Comparison of ENCODE assay signal across 8 cellular contexts in genomic region chr17:8289103-8289397, GRCh38. TPM values are rescaled to one million over a fixed set of nuclear protein-coding genes. Genes with fewer than 3 reads are reported as not detected.
A peak's percentile ranks its signal among the peaks of the same experiment; 100 is the strongest.
DNase-seq lines count a peak whose midpoint lies in the region; ATAC-seq, FAIRE-seq and TF ChIP-seq lines count a peak whose summit lies in the region.

No MANE protein-coding gene starts in this region.

- H3K27me3 Mint-ChIP-seq in CD8-positive, alpha-beta T cell (ENCODE audit: low read depth) = no peaks in the 10 kb centered on the region
- H3K27me3 Mint-ChIP-seq in activated naive CD8-positive, alpha-beta T cell treated with anti-CD3 and anti-CD28 coated beads, Interleukin-2, amount 10 ng/mL, durations not matched to agents 7 days and 5 days = no peaks in the 10 kb centered on the region

- no peaks in the 10 kb centered on the region for H3K36me3 ChIP-seq in CD8-positive, alpha-beta T cell (ENCODE audit: insufficient read depth, low read length)
- no peaks in the 10 kb centered on the region for H3K36me3 ChIP-seq in keratinocyte (ENCODE audit: control insufficient read depth in 2 of 2, extremely low read depth in 1 of 2, insufficient read depth in 2 of 2, low read length in 2 of 2)
- H3K36me3 ChIP-seq in subcutaneous abdominal adipose tissue (ENCODE audit: control insufficient read depth in 5 of 5, insufficient read depth in 5 of 5, low read length in 5 of 5) = peaks cover 0 to 8% (median 0%) of the 10 kb centered on the region in 5 donors

- dilution Hi-C loops in keratinocyte (cut with MboI; ENCODE audit: extremely low pct_ligation_motif_present, low sequenced_read_pairs) = no loop called here

- H3K36me3 Mint-ChIP-seq in CD8-positive, alpha-beta T cell = peaks cover 10% of the 10 kb centered on the region
- peaks cover 10% of the 10 kb centered on the region for H3K36me3 Mint-ChIP-seq in activated naive CD8-positive, alpha-beta T cell treated with anti-CD3 and anti-CD28 coated beads, Interleukin-2, amount 10 ng/mL, durations not matched to agents 7 days and 5 days

- peak in 3 of 7 experiments; percentile 39 to 63 (median 49) for DNase-seq in CD8-positive, alpha-beta T cell
- DNase-seq in activated naive CD8-positive, alpha-beta T cell treated with anti-CD3 and anti-CD28 coated beads, Interleukin-2, amount 10 ng/mL, durations not matched to agents 7 days and 5 days = no peak
- DNase-seq in keratinocyte (ENCODE audit: low read depth, low spot score) = no peak
- DNase-seq in SW 1271 (lab: John Stamatoyannopoulos, UW) = no peak

- peak overlapping the region; percentile 77 for H3K27ac ChIP-seq in CD8-positive, alpha-beta T cell (ENCODE audit: low read depth, low read length)
- H3K27ac ChIP-seq in keratinocyte (ENCODE audit: control insufficient read depth, insufficient read depth, low read length) (peak overlapping the region; percentile 77), subcutaneous abdominal adipose tissue (ENCODE audit: low read depth, low read length) (peak overlapping the region; percentile 92)

- peaks cover 39% of the 10 kb centered on the region for H3K4me1 Mint-ChIP-seq in CD8-positive, alpha-beta T cell (ENCODE audit: low read depth)
- H3K4me1 Mint-ChIP-seq in activated naive CD8-positive, alpha-beta T cell treated with anti-CD3 and anti-CD28 coated beads, Interleukin-2, amount 10 ng/mL, durations not matched to agents 7 days and 5 days = peaks cover 31% of the 10 kb centered on the region

- no peak for FAIRE-seq in keratinocyte (lab: Jason Lieb, UNC)

- ATAC-seq in CD8-positive, alpha-beta T cell = no peak
- ATAC-seq in HG03095 (IDR thresholded peaks at IDR 0.05; ENCODE audit: unreplicated experiment) (peak; percentile 55), HG03280 (IDR thresholded peaks at IDR 0.05; ENCODE audit: unreplicated experiment) (no peak), GM18907 (IDR thresholded peaks at IDR 0.05; ENCODE audit: unreplicated experiment) (no peak)
- ATAC-seq in activated naive CD8-positive, alpha-beta T cell treated with anti-CD3 and anti-CD28 coated beads, Interleukin-2, amount 10 ng/mL, durations not matched to agents 7 days and 5 days (ENCODE audit: low read depth) = no peak

- TF ChIP-seq CTCF in CD8-positive, alpha-beta T cell (IDR thresholded peaks at IDR 0.05) = no peak
- no peak for TF ChIP-seq CTCF in keratinocyte (optimal IDR thresholded peaks at IDR 0.05 in 1 of 3, IDR thresholded peaks at IDR 0.05 in 1 of 3, conservative IDR thresholded peaks at IDR 0.05 in 1 of 3; ENCODE audit: extremely low read depth in 1 of 3, insufficient read depth in 2 of 3, low read length in 3 of 3)

- peak overlapping the region; percentile 85 for H3K9ac ChIP-seq in keratinocyte (ENCODE audit: control insufficient read depth, extremely low read depth, insufficient read depth, low read length)
- H3K9ac ChIP-seq in subcutaneous abdominal adipose tissue (ENCODE audit: low read length in 5 of 5) = peak overlapping the region; percentile 73 to 93 (median 89)

- no peaks in the 10 kb centered on the region for H3K9me3 ChIP-seq in CD8-positive, alpha-beta T cell (ENCODE audit: low read length)
- H3K9me3 ChIP-seq in keratinocyte (ENCODE audit: control insufficient read depth, low read depth, low read length) = no peaks in the 10 kb centered on the region
- no peaks in the 10 kb centered on the region for H3K9me3 ChIP-seq in subcutaneous abdominal adipose tissue (ENCODE audit: control insufficient read depth in 5 of 5, low read length in 5 of 5)

- CTCF ChIA-PET in CD8-positive, alpha-beta T cell (lab: Charles Lee) = interaction anchor here (0.6 to 1.0 kb wide), 6 partner anchors 11 to 229 kb away, joined by 3 to 4 read pairs (median 3); no protein-coding TSS in a partner anchor

- peaks cover 17% of the 10 kb centered on the region for H3K4me1 ChIP-seq in CD8-positive, alpha-beta T cell (ENCODE audit: insufficient read depth, low read length)
- H3K4me1 ChIP-seq in keratinocyte (ENCODE audit: control insufficient read depth, extremely low read depth, insufficient read depth, low read length) (peaks cover 14% of the 10 kb centered on the region), subcutaneous abdominal adipose tissue (ENCODE audit: control insufficient read depth in 5 of 5, insufficient read depth in 5 of 5, low read length in 5 of 5) (peaks cover 3 to 49% (median 43%) of the 10 kb centered on the region in 5 donors)

- POLR2A ChIA-PET in CD8-positive, alpha-beta T cell (lab: Charles Lee) = interaction anchor here (0.5 to 1.4 kb wide), 8 partner anchors 9 to 406 kb away, joined by 3 to 8 read pairs (median 4); partner anchors contain the start of gene BORCS6
- POLR2A ChIA-PET in activated naive CD8-positive, alpha-beta T cell treated with anti-CD3 and anti-CD28 coated beads, Interleukin-2, amount 10 ng/mL, durations not matched to agents 7 days and 5 days (lab: Charles Lee) = interaction anchor here (0.6 to 2.1 kb wide), 10 partner anchors 12 to 373 kb away, joined by 3 to 31 read pairs (median 4); partner anchors contain the start of genes AURKB, CTC1 and PFAS

- peak overlapping the region; percentile 97 for H3K4me3 Mint-ChIP-seq in CD8-positive, alpha-beta T cell
- H3K4me3 Mint-ChIP-seq in activated naive CD8-positive, alpha-beta T cell treated with anti-CD3 and anti-CD28 coated beads, Interleukin-2, amount 10 ng/mL, durations not matched to agents 7 days and 5 days = peak overlapping the region; percentile 99

- peak overlapping the region; percentile 73 for H3K4me3 ChIP-seq in CD8-positive, alpha-beta T cell (ENCODE audit: low read depth, low read length)
- H3K4me3 ChIP-seq in keratinocyte (ENCODE audit: control insufficient read depth in 2 of 3, extremely low read depth in 1 of 3, insufficient read depth in 2 of 3, low read depth in 1 of 3, low read length in 3 of 3) = peak overlapping the region; percentile 70 to 96 (median 88)
- H3K4me3 ChIP-seq in subcutaneous abdominal adipose tissue (ENCODE audit: low read depth in 1 of 5, low read length in 5 of 5) = peak overlapping the region; percentile 79 to 96 (median 89)

- H2AFZ ChIP-seq in keratinocyte (ENCODE audit: control insufficient read depth, low read length) = peak overlapping the region; percentile 95

- H3K27ac Mint-ChIP-seq in CD8-positive, alpha-beta T cell = peak overlapping the region; percentile 97
- H3K27ac Mint-ChIP-seq in activated naive CD8-positive, alpha-beta T cell treated with anti-CD3 and anti-CD28 coated beads, Interleukin-2, amount 10 ng/mL, durations not matched to agents 7 days and 5 days = peak overlapping the region; percentile 96

- no peaks in the 10 kb centered on the region for H3K79me2 ChIP-seq in keratinocyte (ENCODE audit: control insufficient read depth, insufficient read depth, low read length)

- no peaks in the 10 kb centered on the region for H3K27me3 ChIP-seq in CD8-positive, alpha-beta T cell (ENCODE audit: insufficient read depth, low read length)
- H3K27me3 ChIP-seq in keratinocyte (ENCODE audit: control insufficient read depth, extremely low read depth, insufficient read depth, low read length) = no peaks in the 10 kb centered on the region
- H3K27me3 ChIP-seq in subcutaneous abdominal adipose tissue (ENCODE audit: control insufficient read depth in 5 of 5, insufficient read depth in 4 of 5, low read length in 5 of 5) = no peaks in the 10 kb centered on the region

- intact Hi-C loops in CD8-positive, alpha-beta T cell (cut with DNase I, micrococcal nuclease) = loop anchor here (2.0 to 5.0 kb wide), 3 partner anchors 88 to 217 kb away; partner anchors contain the start of genes ALOXE3 (in 1 of the 2) and KRABD2 (in 1 of the 2)

- H3K9me3 Mint-ChIP-seq in CD8-positive, alpha-beta T cell = no peaks in the 10 kb centered on the region
- no peaks in the 10 kb centered on the region for H3K9me3 Mint-ChIP-seq in activated naive CD8-positive, alpha-beta T cell treated with anti-CD3 and anti-CD28 coated beads, Interleukin-2, amount 10 ng/mL, durations not matched to agents 7 days and 5 days

- H3K9me1 ChIP-seq in keratinocyte (ENCODE audit: control insufficient read depth, extremely low read depth, insufficient read depth, low read length) = no peaks in the 10 kb centered on the region

- H4K20me1 ChIP-seq in keratinocyte (ENCODE audit: control insufficient read depth, extremely low read depth, insufficient read depth, low read length) = no peaks in the 10 kb centered on the region

- peak overlapping the region; percentile 93 for H3K4me2 ChIP-seq in keratinocyte (ENCODE audit: control insufficient read depth, extremely low read depth, insufficient read depth, low read depth, low read length)

RNA-seq across cellular contexts. Expression of gene RANGRF, which starts 0.6 kb away (rescaled TPM):
- total RNA-seq in CD8-positive, alpha-beta T cell = 10 to 100 TPM; 18.9 to 20.2 TPM
- total RNA-seq in activated naive CD8-positive, alpha-beta T cell treated with anti-CD3 and anti-CD28 coated beads, Interleukin-2, amount 10 ng/mL, durations not matched to agents 7 days and 5 days = 10 to 100 TPM; 43.6 to 44.9 TPM
- 21.3 to 28.7 TPM (median 24.4 TPM) in 3 replicates for polyA plus RNA-seq in keratinocyte
- 9.5 TPM for polyA plus RNA-seq in keratinocyte (2011; ENCODE audit: low read depth)
- polyA plus RNA-seq in keratinocyte (2011; cell fraction: cytosol; rRNA removed) = 20.6 and 27.5 TPM in 2 replicates
- 14.3 and 15.3 TPM in 2 replicates for polyA plus RNA-seq in keratinocyte (2011; cell fraction: nucleus; rRNA removed)
- 23.5 and 34.8 TPM in 2 replicates for polyA plus RNA-seq in keratinocyte (2012; ENCODE audit: low replicate concordance)
- 15.2 to 24.3 TPM (median 19.3 TPM) in 3 replicates for polyA minus RNA-seq in keratinocyte
- 27.6 TPM for polyA minus RNA-seq in keratinocyte (2011; cell fraction: cytosol; rRNA and poly(A)+ RNA removed)
- 3.9 and 5.9 TPM in 2 replicates for polyA minus RNA-seq in keratinocyte (2011; cell fraction: nucleus; rRNA and poly(A)+ RNA removed)

RNA-seq across cellular contexts. Expression of gene SLC25A35, which starts 6.2 kb away (rescaled TPM):
- 1 to 10 TPM; 4.2 to 4.4 TPM for total RNA-seq in CD8-positive, alpha-beta T cell
- 1 to 10 TPM; 7.4 to 9.1 TPM for total RNA-seq in activated naive CD8-positive, alpha-beta T cell treated with anti-CD3 and anti-CD28 coated beads, Interleukin-2, amount 10 ng/mL, durations not matched to agents 7 days and 5 days
- 0.71 to 1.3 TPM (median 1.1 TPM) in 3 replicates for polyA plus RNA-seq in keratinocyte
- 0.12 TPM for polyA plus RNA-seq in keratinocyte (2011; ENCODE audit: low read depth)
- 0.62 and 1.8 TPM in 2 replicates for polyA plus RNA-seq in keratinocyte (2011; cell fraction: cytosol; rRNA removed)
- polyA plus RNA-seq in keratinocyte (2011; cell fraction: nucleus; rRNA removed) = 4.3 and 5.5 TPM in 2 replicates
- 0.96 and 1.9 TPM in 2 replicates for polyA plus RNA-seq in keratinocyte (2012; ENCODE audit: low replicate concordance)
- polyA minus RNA-seq in keratinocyte = 0.53 to 2.7 TPM (median 1.1 TPM) in 3 replicates
- 1.7 TPM for polyA minus RNA-seq in keratinocyte (2011; cell fraction: cytosol; rRNA and poly(A)+ RNA removed)
- 0.70 and 0.84 TPM in 2 replicates for polyA minus RNA-seq in keratinocyte (2011; cell fraction: nucleus; rRNA and poly(A)+ RNA removed)

RNA-seq across cellular contexts. Expression of gene ARHGEF15, which starts 21.0 kb away (rescaled TPM):
- total RNA-seq in CD8-positive, alpha-beta T cell = not detected
- total RNA-seq in activated naive CD8-positive, alpha-beta T cell treated with anti-CD3 and anti-CD28 coated beads, Interleukin-2, amount 10 ng/mL, durations not matched to agents 7 days and 5 days = not detected
- polyA plus RNA-seq in keratinocyte = not detected in 3 replicates
- not detected for polyA plus RNA-seq in keratinocyte (2011; ENCODE audit: low read depth)
- not detected in 2 replicates for polyA plus RNA-seq in keratinocyte (2011; cell fraction: cytosol; rRNA removed)
- polyA plus RNA-seq in keratinocyte (2011; cell fraction: nucleus; rRNA removed) = not detected in 2 replicates
- polyA plus RNA-seq in keratinocyte (2012; ENCODE audit: low replicate concordance) = not detected in 2 replicates
- polyA minus RNA-seq in keratinocyte = not detected in 3 replicates
- not detected for polyA minus RNA-seq in keratinocyte (2011; cell fraction: cytosol; rRNA and poly(A)+ RNA removed)
- not detected in 2 replicates for polyA minus RNA-seq in keratinocyte (2011; cell fraction: nucleus; rRNA and poly(A)+ RNA removed)

RNA-seq across cellular contexts. Expression of gene PFAS, which starts 40.0 kb away (rescaled TPM):
- total RNA-seq in CD8-positive, alpha-beta T cell = 10 to 100 TPM; 23.8 to 25.0 TPM
- total RNA-seq in activated naive CD8-positive, alpha-beta T cell treated with anti-CD3 and anti-CD28 coated beads, Interleukin-2, amount 10 ng/mL, durations not matched to agents 7 days and 5 days = 10 to 100 TPM; 47.2 to 56.8 TPM
- 10.3 to 14.1 TPM (median 13.5 TPM) in 3 replicates for polyA plus RNA-seq in keratinocyte
- polyA plus RNA-seq in keratinocyte (2011; ENCODE audit: low read depth) = 3.5 TPM
- 4.5 and 5.2 TPM in 2 replicates for polyA plus RNA-seq in keratinocyte (2011; cell fraction: cytosol; rRNA removed)
- polyA plus RNA-seq in keratinocyte (2011; cell fraction: nucleus; rRNA removed) = 30.3 and 35.8 TPM in 2 replicates
- 3.9 and 13.7 TPM in 2 replicates for polyA plus RNA-seq in keratinocyte (2012; ENCODE audit: low replicate concordance)
- polyA minus RNA-seq in keratinocyte = 29.1 to 89.9 TPM (median 36.8 TPM) in 3 replicates
- polyA minus RNA-seq in keratinocyte (2011; cell fraction: cytosol; rRNA and poly(A)+ RNA removed) = 20.1 TPM
- 19.1 and 20.4 TPM in 2 replicates for polyA minus RNA-seq in keratinocyte (2011; cell fraction: nucleus; rRNA and poly(A)+ RNA removed)

RNA-seq across cellular contexts. Expression of gene CTC1, which starts 41.2 kb away (rescaled TPM):
- 100 to 1,000 TPM; 223 to 226 TPM for total RNA-seq in CD8-positive, alpha-beta T cell
- total RNA-seq in activated naive CD8-positive, alpha-beta T cell treated with anti-CD3 and anti-CD28 coated beads, Interleukin-2, amount 10 ng/mL, durations not matched to agents 7 days and 5 days = 100 to 1,000 TPM; 129 to 130 TPM
- polyA plus RNA-seq in keratinocyte = 7.4 to 17.7 TPM (median 12.1 TPM) in 3 replicates
- polyA plus RNA-seq in keratinocyte (2011; ENCODE audit: low read depth) = 5.9 TPM
- 8.7 and 11.4 TPM in 2 replicates for polyA plus RNA-seq in keratinocyte (2011; cell fraction: cytosol; rRNA removed)
- polyA plus RNA-seq in keratinocyte (2011; cell fraction: nucleus; rRNA removed) = 81.3 and 85.5 TPM in 2 replicates
- polyA plus RNA-seq in keratinocyte (2012; ENCODE audit: low replicate concordance) = 8.4 and 13.1 TPM in 2 replicates
- 19.3 to 31.1 TPM (median 25.6 TPM) in 3 replicates for polyA minus RNA-seq in keratinocyte
- polyA minus RNA-seq in keratinocyte (2011; cell fraction: cytosol; rRNA and poly(A)+ RNA removed) = 8.8 TPM
- polyA minus RNA-seq in keratinocyte (2011; cell fraction: nucleus; rRNA and poly(A)+ RNA removed) = 16.8 and 22.2 TPM in 2 replicates
